In the genomic region with DNA sequence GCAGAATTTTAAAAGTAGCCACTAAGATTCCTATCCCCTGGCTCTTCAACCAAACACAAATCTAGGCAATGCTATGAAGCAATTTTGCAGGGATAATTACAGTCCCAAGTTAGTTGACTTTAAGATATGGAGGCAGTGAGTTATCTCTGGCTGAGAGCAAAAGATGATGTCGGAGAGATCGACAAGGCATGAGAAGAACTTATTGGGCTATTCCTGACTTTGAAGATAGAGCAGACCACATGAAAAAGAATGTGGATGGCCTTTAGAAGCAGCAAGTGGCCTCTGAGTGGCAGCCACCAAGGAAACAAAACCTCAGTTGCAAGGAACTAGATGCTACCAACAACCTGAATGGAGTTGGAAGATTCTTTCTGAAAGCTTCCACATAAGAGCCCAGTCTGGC, we compare ENCODE assay signal across 1 cellular context.
TF ChIP-seq lines count a peak whose summit lies in the region.

No MANE protein-coding gene starts in this region.

TF ChIP-seq in H1, 55 proteins besides CTCF, POLR2A, EP300 and RAD21:
- TF ChIP-seq EZH2 (IDR thresholded peaks at IDR 0.05; ENCODE audit: low read depth, low read length, severe bottlenecking) (no peak), JUND (IDR thresholded peaks at IDR 0.05; ENCODE audit: low read length) (no peak), JUN (IDR thresholded peaks at IDR 0.05; ENCODE audit: low read depth, low read length) (no peak), SIRT6 (IDR thresholded peaks at IDR 0.05; ENCODE audit: low read length) (no peak), E2F6 (IDR thresholded peaks at IDR 0.05) (no peak), YY1 (IDR thresholded peaks at IDR 0.05; ENCODE audit: low read depth, low read length) (no peak), RBBP5 (IDR thresholded peaks at IDR 0.05; ENCODE audit: borderline replicate concordance, low read depth, low read length) (no peak), FOSL1 (IDR thresholded peaks at IDR 0.05; ENCODE audit: insufficient read depth, low read depth, low read length) (no peak)
- TF ChIP-seq, protein P1, sequence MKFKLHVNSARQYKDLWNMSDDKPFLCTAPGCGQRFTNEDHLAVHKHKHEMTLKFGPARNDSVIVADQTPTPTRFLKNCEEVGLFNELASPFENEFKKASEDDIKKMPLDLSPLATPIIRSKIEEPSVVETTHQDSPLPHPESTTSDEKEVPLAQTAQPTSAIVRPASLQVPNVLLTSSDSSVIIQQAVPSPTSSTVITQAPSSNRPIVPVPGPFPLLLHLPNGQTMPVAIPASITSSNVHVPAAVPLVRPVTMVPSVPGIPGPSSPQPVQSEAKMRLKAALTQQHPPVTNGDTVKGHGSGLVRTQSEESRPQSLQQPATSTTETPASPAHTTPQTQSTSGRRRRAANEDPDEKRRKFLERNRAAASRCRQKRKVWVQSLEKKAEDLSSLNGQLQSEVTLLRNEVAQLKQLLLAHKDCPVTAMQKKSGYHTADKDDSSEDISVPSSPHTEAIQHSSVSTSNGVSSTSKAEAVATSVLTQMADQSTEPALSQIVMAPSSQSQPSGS (IDR thresholded peaks at IDR 0.05; ENCODE audit: low read length): no peak
